In the genomic region with DNA sequence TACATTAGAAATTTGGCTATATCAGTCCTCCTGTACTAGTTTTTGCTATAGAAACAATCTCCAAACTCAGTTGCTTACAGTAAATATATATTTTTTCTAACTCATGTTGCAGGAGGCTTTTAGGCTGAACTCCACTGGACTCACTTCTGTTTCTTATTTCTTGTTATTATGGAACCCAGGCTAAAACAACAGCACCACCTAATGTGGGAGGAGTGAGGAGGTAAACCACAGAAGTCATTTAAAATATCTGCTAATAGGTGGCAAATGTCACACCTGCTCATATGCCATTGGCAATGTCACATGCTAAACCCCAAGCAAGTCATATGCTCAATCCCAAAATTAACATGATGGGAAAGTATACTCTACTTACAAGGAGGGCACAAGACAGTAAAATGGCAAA, we compare ENCODE assay signal across 21 cellular contexts.
DNase-seq lines count a peak whose midpoint lies in the region; ATAC-seq, FAIRE-seq and TF ChIP-seq lines count a peak whose summit lies in the region.
"Had no signal": no experiment of that assay in that cellular context is flagged by ENCODE, and none has a peak within 500 bp of the region (broad histone marks: within the 10 kb centered on the region; RNA-seq: fewer than 3 reads in every experiment).

No MANE protein-coding gene starts in this region.

- H3K18ac ChIP-seq in H1 (ENCODE audit: extremely low read depth, low read length) = no peak overlapping the region

- H3K4ac ChIP-seq in H1 (replicated peaks; ENCODE audit: insufficient read length, low read depth, low read length) = no peak overlapping the region

- no peak overlapping the region for H2BK120ac ChIP-seq in H1 (replicated peaks; ENCODE audit: low read depth, low read length)

- H3K27me3 ChIP-seq in left ventricle myocardium inferior (ENCODE audit: low read depth) (no peaks in the 10 kb centered on the region), H1 (replicated peaks in 1 of 4; ENCODE audit: control insufficient read depth in 3 of 4, extremely low read depth in 1 of 4, insufficient read depth in 3 of 4, low read length in 3 of 4) (no peaks in the 10 kb centered on the region)

- no peak overlapping the region for H4K8ac ChIP-seq in H1 (ENCODE audit: extremely low read depth, insufficient read depth, low read length)

- H3K23me2 ChIP-seq in H1 (ENCODE audit: low read depth, low read length) = no peaks in the 10 kb centered on the region

- TF ChIP-seq POLR2A in H1 (IDR thresholded peaks at IDR 0.05; ENCODE audit: control extremely low read depth in 1 of 2, low read depth in 2 of 2, low read length in 2 of 2) = no peak

- no peaks in the 10 kb centered on the region for H3K4me1 ChIP-seq in left ventricle myocardium inferior
- no peaks in the 10 kb centered on the region; a peak in 1 of 7 replicates for H3K4me1 ChIP-seq in H1 (replicated peaks in 1 of 4; ENCODE audit: control insufficient read depth in 3 of 4, insufficient read depth in 4 of 4, low read length in 3 of 4)

- no peak overlapping the region for H3K9ac ChIP-seq in H1 (replicated peaks in 1 of 4; ENCODE audit: extremely low read depth in 1 of 4, low read depth in 3 of 4, low read length in 3 of 4)

- no peak overlapping the region for H2AK5ac ChIP-seq in H1 (ENCODE audit: low read depth, low read length)

- H4K20me1 ChIP-seq in H1 (replicated peaks in 1 of 2; ENCODE audit: control insufficient read depth in 1 of 2, insufficient read depth in 2 of 2, low read length in 2 of 2) = no peaks in the 10 kb centered on the region

- DNase-seq in left ventricle myocardium inferior = no peak
- no peak for DNase-seq in left cardiac atrium
- no peak for DNase-seq in HEK293T (ENCODE audit: extremely low spot score)
- no peak for DNase-seq in H1 (ENCODE audit: low read depth in 1 of 2, low spot score in 2 of 2)
- no peak for DNase-seq in GM03348 (ENCODE audit: low spot score)
- no peak for DNase-seq in NCI-H526 treated with DMSO at 0.1 percent for 48 hours (lab: John Stamatoyannopoulos, UW)
- DNase-seq in NCI-H345 treated with DMSO at 0.1 percent for 48 hours (lab: John Stamatoyannopoulos, UW; ENCODE audit: unreplicated experiment) = no peak
- DNase-seq: CD4-positive, CD25-positive, alpha-beta regulatory T cell; DND-41; H7; KBM-7; MM.1S; NCI-H1048; NCI-H1417 treated with DMSO at 0.1 percent for 48 hours; NCI-H187; NCI-H446 treated with DMSO at 0.1 percent for 48 hours; NCI-H69; SW 1271; T-helper 17 cell had no signal

- H2BK20ac ChIP-seq in H1 (ENCODE audit: low read length) = no peak overlapping the region

- TF ChIP-seq EP300 in H1 (IDR thresholded peaks at IDR 0.05; ENCODE audit: borderline replicate concordance in 1 of 2, low read depth in 2 of 2, low read length in 2 of 2) = no peak

- no peaks in the 10 kb centered on the region for H3K79me2 ChIP-seq in H1 (ENCODE audit: control insufficient read depth in 1 of 2, insufficient read depth in 2 of 2, low read length in 2 of 2)

- CTCF ChIA-PET in HEK293T (lab: Yijun Ruan, JAX) = no interaction called here
- CTCF ChIA-PET in H1 (lab: Charles Lee; ENCODE audit: partially characterized antibody) = no interaction called here

- ATAC-seq in left cardiac atrium = no peak
- ATAC-seq: Right ventricle myocardium inferior, T-helper 17 cell had no signal

- no peak overlapping the region for H2BK15ac ChIP-seq in H1 (ENCODE audit: low read length)

- H3K27ac ChIP-seq in left ventricle myocardium inferior (replicated peaks) (no peak overlapping the region), H1 (ENCODE audit: low read depth, low read length) (no peak overlapping the region)

- no peak overlapping the region for H3K4me3 ChIP-seq in left ventricle myocardium inferior
- H3K4me3 ChIP-seq in H1 (ENCODE audit: extremely low read depth in 1 of 4, insufficient read depth in 2 of 4, low read depth in 3 of 4, low read length in 4 of 4) = no peak overlapping the region

- H3K79me1 ChIP-seq in H1 (ENCODE audit: low read depth, low read length) = no peaks in the 10 kb centered on the region

- H3K36me3 ChIP-seq in left ventricle myocardium inferior = no peaks in the 10 kb centered on the region
- no peaks in the 10 kb centered on the region for H3K36me3 ChIP-seq in H1 (ENCODE audit: control insufficient read depth in 2 of 4, insufficient read depth in 4 of 4, low read length in 3 of 4)

- TF ChIP-seq RAD21 in H1 (IDR thresholded peaks at IDR 0.05 in 1 of 2, conservative IDR thresholded peaks at IDR 0.05 in 1 of 2; ENCODE audit: low read depth in 2 of 2, low read length in 2 of 2) = peak; percentile 36 to 43; a peak in 3 of 4 replicates

- no peak overlapping the region for H4K5ac ChIP-seq in H1 (ENCODE audit: insufficient read length, low read depth, low read length)

- H2BK5ac ChIP-seq in H1 (ENCODE audit: low read depth, low read length) = no peak overlapping the region

- H3K56ac ChIP-seq in H1 (replicated peaks; ENCODE audit: insufficient read length, low read depth, low read length) = no peak overlapping the region

- no peak overlapping the region for H3K14ac ChIP-seq in H1 (ENCODE audit: insufficient read length)

- no peak overlapping the region for H2AFZ ChIP-seq in H1 (ENCODE audit: low read length)

- H3K23ac ChIP-seq in H1 (ENCODE audit: insufficient read length) = no peak overlapping the region

- H3K4me2 ChIP-seq in H1 (ENCODE audit: insufficient read depth in 1 of 2, low read depth in 2 of 2, low read length in 2 of 2) = no peak overlapping the region

- intact Hi-C loops in left ventricle myocardium inferior (cut with micrococcal nuclease) (no loop called here), left cardiac atrium (cut with DNase I) (no loop called here)

- TF ChIP-seq CTCF in left ventricle myocardium inferior (IDR thresholded peaks at IDR 0.05; ENCODE audit: borderline replicate concordance) = peak; percentile 30
- no peak for TF ChIP-seq CTCF in H1 (IDR thresholded peaks at IDR 0.05; ENCODE audit: control extremely low read depth in 1 of 3, insufficient read depth in 1 of 3, low read depth in 1 of 3, low read length in 3 of 3)

- H4K91ac ChIP-seq in H1 (replicated peaks; ENCODE audit: insufficient read length, low read length) = no peak overlapping the region

- no peak overlapping the region for H2BK12ac ChIP-seq in H1 (ENCODE audit: low read depth, low read length)

- no peak for FAIRE-seq in H1 (lab: Jason Lieb, UNC)
- FAIRE-seq: GM19239 had no signal

- POLR2A ChIA-PET in HEK293T (lab: Yijun Ruan, JAX) (no interaction called here), H1 (lab: Charles Lee; ENCODE audit: partially characterized antibody) (no interaction called here)

- no peaks in the 10 kb centered on the region for H3K9me3 ChIP-seq in left ventricle myocardium inferior (replicated peaks)
- H3K9me3 ChIP-seq in H1 (ENCODE audit: insufficient read depth in 2 of 2, low read depth in 1 of 2, low read length in 1 of 2) = no peaks in the 10 kb centered on the region

TF ChIP-seq in HEK293T, 16 proteins besides CTCF, POLR2A, EP300 and RAD21:
- TF ChIP-seq NFRKB (IDR thresholded peaks at IDR 0.05) (no peak), ARNT (IDR thresholded peaks at IDR 0.05) (no peak), SUZ12 (IDR thresholded peaks at IDR 0.05) (no peak), L3MBTL2 (conservative IDR thresholded peaks at IDR 0.05) (0 out of 2 replicates have a peak, but pooled peaks have one; percentile 13)

TF ChIP-seq in H1, 55 proteins besides CTCF, POLR2A, EP300 and RAD21:
- no peak for TF ChIP-seq CBX8 (IDR thresholded peaks at IDR 0.05; ENCODE audit: borderline replicate concordance, low read depth, low read length)
